Comparison of ENCODE assay signal across 7 cellular contexts in genomic region chr6:110813813-110814487, GRCh38. TPM values are rescaled to one million over a fixed set of nuclear protein-coding genes. Genes with fewer than 3 reads are reported as not detected.
A peak's percentile ranks its signal among the peaks of the same experiment; 100 is the strongest.
DNase-seq lines count a peak whose midpoint lies in the region; ATAC-seq and TF ChIP-seq lines count a peak whose summit lies in the region.

No MANE protein-coding gene starts in this region.

- H3K27me3 ChIP-seq in rectal smooth muscle tissue (ENCODE audit: control insufficient read depth, insufficient read depth, low read length): no peaks in the 10 kb centered on the region

- peaks cover 10% of the 10 kb centered on the region for H3K4me1 ChIP-seq in rectal smooth muscle tissue (ENCODE audit: control insufficient read depth, insufficient read depth, low read length)

- H3K36me3 ChIP-seq in rectal smooth muscle tissue (ENCODE audit: control insufficient read depth, insufficient read depth, low read length): no peaks in the 10 kb centered on the region

- H3K4me3 ChIP-seq in WI38 (ENCODE audit: low read depth, low read length) (peak overlapping the region; percentile 86), rectal smooth muscle tissue (ENCODE audit: low read length) (peak overlapping the region; percentile 85)

- H3K9ac ChIP-seq in rectal smooth muscle tissue (ENCODE audit: low read length): peak overlapping the region; percentile 27

- peak overlapping the region; percentile 95 for H3K27ac ChIP-seq in rectal smooth muscle tissue (ENCODE audit: low read depth, low read length)

- ATAC-seq in esophagus mucosa (no peak), HG03469 (IDR thresholded peaks at IDR 0.05; ENCODE audit: unreplicated experiment) (no peak)

- TF ChIP-seq CTCF in WI38 (IDR thresholded peaks at IDR 0.05; ENCODE audit: low read depth, low read length): no peak

- peak; percentile 24 for DNase-seq in EL
- DNase-seq in HT1080 (ENCODE audit: low read depth): peak; percentile 2
- peak; percentile 16 for DNase-seq in germinal center (ENCODE audit: low spot score)

RNA-seq across cellular contexts. Expression of gene CDK19, which starts 1.3 kb away (rescaled TPM):
- total RNA-seq in HT1080 (2014; rRNA removed; shearing (Covaris generic)): 3.0 and 3.4 TPM in 2 replicates
- polyA plus RNA-seq in HT1080 (2015; cell fraction: cytosol; rRNA removed): 7.6 and 10.6 TPM in 2 replicates
- polyA plus RNA-seq in HT1080 (2015; cell fraction: nucleus; rRNA removed): 7.8 and 8.2 TPM in 2 replicates
- total RNA-seq in esophagus mucosa: 19.1 TPM
